ENCODE assay signal across 10 cellular contexts in genomic region chr4:128635141-128635911, GRCh38.
DNase-seq lines count a peak whose midpoint lies in the region; ATAC-seq, FAIRE-seq and TF ChIP-seq lines count a peak whose summit lies in the region.
"Had no signal": no experiment of that assay in that cellular context is flagged by ENCODE, and none has a peak within 500 bp of the region (broad histone marks: within the 10 kb centered on the region; RNA-seq: fewer than 3 reads in every experiment).

No MANE protein-coding gene starts in this region.

- peaks cover 9% of the 10 kb centered on the region for H3K4me1 ChIP-seq in cardiac muscle cell (ENCODE audit: low read depth)
- H3K4me1 ChIP-seq in small intestine (ENCODE audit: control insufficient read depth in 2 of 2, insufficient read depth in 1 of 2, low read depth in 1 of 2, low read length in 1 of 2) = no peaks in the 10 kb centered on the region

- FAIRE-seq in H54 (lab: Jason Lieb, UNC) (peak; percentile 23), small intestine (lab: Jason Lieb, UNC) (no peak)
- FAIRE-seq: RCC 7860 had no signal

- no peak for ATAC-seq in GM19395 (IDR thresholded peaks at IDR 0.05; ENCODE audit: unreplicated experiment)
- no peak for ATAC-seq in GM21360 (IDR thresholded peaks at IDR 0.05; ENCODE audit: unreplicated experiment)

- H3K27ac ChIP-seq in cardiac muscle cell (peak overlapping the region; percentile 18), small intestine (ENCODE audit: low read depth in 1 of 2, low read length in 1 of 2) (no peak overlapping the region)

- peaks cover 2% of the 10 kb centered on the region for H3K36me3 Mint-ChIP-seq in progenitor cell of endocrine pancreas (ENCODE audit: insufficient read depth)

- peaks cover 30% of the 10 kb centered on the region for H3K4me1 Mint-ChIP-seq in progenitor cell of endocrine pancreas (ENCODE audit: low read depth)

- H3K9me3 Mint-ChIP-seq in progenitor cell of endocrine pancreas (ENCODE audit: low read depth) = peaks cover 9% of the 10 kb centered on the region

- no peaks in the 10 kb centered on the region for H3K27me3 Mint-ChIP-seq in progenitor cell of endocrine pancreas

- H3K4me3 Mint-ChIP-seq in progenitor cell of endocrine pancreas (ENCODE audit: low read depth) = peak overlapping the region; percentile 68

- H3K9me3 ChIP-seq in cardiac muscle cell (ENCODE audit: low read depth) (no peaks in the 10 kb centered on the region), small intestine (ENCODE audit: control insufficient read depth, low read depth) (no peaks in the 10 kb centered on the region)

- TF ChIP-seq CTCF in cardiac muscle cell (IDR thresholded peaks at IDR 0.05; ENCODE audit: low read depth, low read length) (no peak), progenitor cell of endocrine pancreas (IDR thresholded peaks at IDR 0.05; ENCODE audit: unreplicated experiment) (no peak)

- peaks cover 9% of the 10 kb centered on the region for H3K27me3 ChIP-seq in cardiac muscle cell
- H3K27me3 ChIP-seq in small intestine (ENCODE audit: control insufficient read depth in 2 of 2, insufficient read depth in 2 of 2, low read length in 2 of 2) = no peaks in the 10 kb centered on the region

- no peak for TF ChIP-seq POLR2A in H54 (IDR thresholded peaks at IDR 0.05; ENCODE audit: low read depth, low read length)

- no peak overlapping the region for H3K4me3 ChIP-seq in cardiac muscle cell
- H3K4me3 ChIP-seq in small intestine (ENCODE audit: low read depth in 1 of 2, low read length in 2 of 2) = no peak overlapping the region

- H3K36me3 ChIP-seq in cardiac muscle cell (no peaks in the 10 kb centered on the region), small intestine (ENCODE audit: control insufficient read depth in 2 of 2, insufficient read depth in 2 of 2, low read length in 2 of 2) (no peaks in the 10 kb centered on the region)

- H3K27ac Mint-ChIP-seq in progenitor cell of endocrine pancreas = peak overlapping the region; percentile 97

- DNase-seq in H54 (ENCODE audit: insufficient read length, low spot score) = peak; percentile 44
- peak; percentile 80 for DNase-seq in RPMI7951 (ENCODE audit: low read depth)
- DNase-seq in cardiac muscle cell (ENCODE audit: low read depth in 1 of 2, low spot score in 1 of 2) = peak; percentile 51 to 99
- DNase-seq in progenitor cell of endocrine pancreas (ENCODE audit: low spot score, unreplicated experiment) = peak; percentile 50
- no peak for DNase-seq in activated CD4-positive, alpha-beta T cell treated with anti-CD3 and anti-CD28 coated beads for 1 hour
- DNase-seq in small intestine = no peak
- DNase-seq: activated effector memory CD4-positive, alpha-beta T cell treated with Interleukin-2 at 50 U/mL for 16 hours had no signal

- WGBS in small intestine, 3 donors = 43 to 72% (median 62%) methylated on average over 19 of the region's 19 CpGs

Comparison
In these comparisons a context has a peak if more than half of its experiments do, and no peak if none do; other contexts are left out.
1. DNase-seq: peak in H54 (single experiment), RPMI7951 (single experiment), cardiac muscle cell (2 of 2) and progenitor cell of endocrine pancreas (single experiment); none in activated CD4-positive, alpha-beta T cell treated with anti-CD3 and anti-CD28 coated beads for 1 hour (single experiment) and small intestine (single experiment).